Comparison of ENCODE assay signal across 8 cellular contexts in genomic region chr3:72847751-72848702, GRCh38. TPM values are rescaled to one million over a fixed set of nuclear protein-coding genes. Genes with fewer than 3 reads are reported as not detected.
DNase-seq lines count a peak whose midpoint lies in the region; ATAC-seq lines count a peak whose summit lies in the region.

SHQ1 (minus strand) TSS chr3:72848445; CDS start chr3:72848340, 105 bp downstream.

- no peaks in the 10 kb centered on the region for H3K9me3 ChIP-seq in mononuclear cell (ENCODE audit: low read depth, low read length)

- H3K4me3 ChIP-seq in mononuclear cell (ENCODE audit: low read length): peak within 1 kb of the TSS; percentile 90

- DNase-seq in DMS114 treated with DMSO at 0.1 percent for 48 hours (lab: John Stamatoyannopoulos, UW; ENCODE audit: unreplicated experiment): peak; percentile 69
- peak; percentile 59 for DNase-seq in HuH-7 (ENCODE audit: low spot score)
- DNase-seq in OCI-M2 (lab: John Stamatoyannopoulos, UW; ENCODE audit: unreplicated experiment): peak; percentile 48
- peak; percentile 94 for DNase-seq in activated T-cell treated with anti-CD3 and anti-CD28 coated beads for 24 hours (ENCODE audit: low read depth)
- peak; percentile 70 for DNase-seq in epithelial cell of prostate (ENCODE audit: low read depth, low spot score)
- DNase-seq in stimulated activated CD8-positive, alpha-beta memory T cell treated with anti-CD3 and anti-CD28 coated beads, Interleukin-2, amount 100 ng/mL, for 48 hours (ENCODE audit: low read depth in 2 of 2): peak; percentile 90 to 97

- H3K4me1 ChIP-seq in mononuclear cell (ENCODE audit: insufficient read depth, low read length): peaks cover 29% of the 10 kb centered on the region

- no peaks in the 10 kb centered on the region for H3K27me3 ChIP-seq in mononuclear cell (ENCODE audit: insufficient read depth, low read length)

- peak; percentile 88 for ATAC-seq in GM21526 (IDR thresholded peaks at IDR 0.05; ENCODE audit: low FRiP score, unreplicated experiment)

- H3K27ac ChIP-seq in epithelial cell of prostate: peak within 1 kb of the TSS; percentile 58

RNA-seq across cellular contexts. Expression of gene SHQ1, which starts in this region (rescaled TPM):
- 16.4 TPM for total RNA-seq in mononuclear cell

Comparison
In these comparisons a context has a peak if more than half of its experiments do, and no peak if none do; other contexts are left out.
1. Peak in every context shown above with its lines: DNase-seq, ATAC-seq, H3K4me3 ChIP-seq and H3K27ac ChIP-seq.